In the genomic region with DNA sequence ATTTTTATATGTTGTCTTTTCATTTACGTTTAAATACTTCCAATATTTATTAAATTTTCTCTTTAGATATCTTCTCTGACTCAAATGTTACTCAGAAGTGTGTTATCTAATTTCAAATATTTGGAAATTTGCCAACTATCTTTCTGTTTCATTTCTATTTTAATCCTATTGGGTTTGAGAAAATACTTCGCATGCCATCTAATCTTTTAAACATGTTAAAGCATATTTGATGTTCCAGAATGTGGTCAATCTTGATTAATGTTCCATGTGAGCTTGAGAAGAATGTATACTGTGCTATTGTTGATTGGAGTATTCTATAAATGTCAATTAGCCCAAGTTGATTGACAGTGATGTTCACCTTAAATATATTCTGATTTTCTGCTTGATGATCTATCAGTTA, we compare ENCODE assay signal across 13 cellular contexts. TPM values are rescaled to one million over a fixed set of nuclear protein-coding genes. Genes with fewer than 3 reads are reported as not detected.
"Had no signal": no experiment of that assay in that cellular context is flagged by ENCODE, and none has a peak within 500 bp of the region (broad histone marks: within the 10 kb centered on the region; RNA-seq: fewer than 3 reads in every experiment).

No MANE protein-coding gene starts in this region.

- H3K4me3 ChIP-seq: left lung had no signal

- DNase-seq: activated CD4-positive, alpha-beta memory T cell treated with anti-CD3 and anti-CD28 coated beads, Interleukin-2, amount 10 ng/mL, durations not matched to agents 7 days and 5 days; activated gamma-delta T cell treated with Interleukin-2 at 50 U/mL for 16 hours; activated naive CD8-positive, alpha-beta T cell treated with anti-CD3 and anti-CD28 coated beads for 36 hours; activated T-cell treated with anti-CD3 and anti-CD28 coated beads, Interleukin-2, amount 50 U/mL, for 72 hours; anterior cingulate cortex; central memory CD4-positive, alpha-beta T cell; left lung; mesenchymal stem cell; stimulated activated CD4-positive, alpha-beta T cell treated with anti-CD3 and anti-CD28 coated beads, Interleukin-15, amount 100 ng/mL, for 24 hours; stimulated activated CD4-positive, alpha-beta T cell treated with anti-CD3 and anti-CD28 coated beads, Interleukin-4, amount 100 ng/mL, for 4 hours; T-helper 1 cell had no signal

- H3K27me3 ChIP-seq: left lung had no signal

- ATAC-seq: activated T-cell treated with anti-CD3 and anti-CD28 coated beads, Interleukin-2, amount 50 U/mL, for 72 hours; left lung had no signal

- H3K36me3 ChIP-seq: left lung had no signal

- H3K27ac ChIP-seq: left lung, VCaP had no signal

RNA-seq across cellular contexts. Expression of a gene that starts 11.9 kb away (rescaled TPM):
- total RNA-seq: activated CD4-positive, alpha-beta memory T cell treated with anti-CD3 and anti-CD28 coated beads, Interleukin-2, amount 10 ng/mL, durations not matched to agents 7 days and 5 days; activated naive CD8-positive, alpha-beta T cell treated with anti-CD3 and anti-CD28 coated beads for 36 hours; activated T-cell treated with anti-CD3 and anti-CD28 coated beads, Interleukin-2, amount 50 U/mL, for 72 hours had no signal
- polyA plus RNA-seq: neural cell had no signal
